Comparison of ENCODE assay signal across 14 cellular contexts in genomic region chr19:34367424-34367957, GRCh38. TPM values are rescaled to one million over a fixed set of nuclear protein-coding genes. Genes with fewer than 3 reads are reported as not detected.
A peak's percentile ranks its signal among the peaks of the same experiment; 100 is the strongest.
DNase-seq lines count a peak whose midpoint lies in the region; ATAC-seq and TF ChIP-seq lines count a peak whose summit lies in the region.
"Had no signal": no experiment of that assay in that cellular context is flagged by ENCODE, and none has a peak within 500 bp of the region (broad histone marks: within the 10 kb centered on the region; RNA-seq: fewer than 3 reads in every experiment).

No MANE protein-coding gene starts in this region.

- H3K36me3 ChIP-seq in DOHH2 (ENCODE audit: control insufficient read depth, low read length), result peaks cover 69% of the 10 kb centered on the region

- H3K79me2 ChIP-seq in DOHH2 (ENCODE audit: control insufficient read depth, low read length), result peaks cover 79% of the 10 kb centered on the region

- intact Hi-C loops in CD14-positive monocyte (cut with micrococcal nuclease) (no loop called here), sciatic nerve (cut with DNase I) (no loop called here)
- intact Hi-C loops in activated CD8-positive, alpha-beta T cell treated with anti-CD3 and anti-CD28 coated beads for 36 hours (cut with micrococcal nuclease), result no loop called here

- H3K27me3 Mint-ChIP-seq in CD14-positive monocyte (ENCODE audit: low read depth in 3 of 3), result peaks cover 0 to 2% (median 0%) of the 10 kb centered on the region in 3 donors
- H3K27me3 Mint-ChIP-seq in activated CD8-positive, alpha-beta T cell treated with anti-CD3 and anti-CD28 coated beads for 36 hours, result no peaks in the 10 kb centered on the region
- no peaks in the 10 kb centered on the region for H3K27me3 Mint-ChIP-seq in natural killer cell treated with Interleukin-12 subunit alpha and Interleukin-12 subunit beta and Interleukin-15 and Interleukin-18, amount 100 ng/mL, for 72 hours
- H3K27me3 Mint-ChIP-seq in stimulated activated naive B cell treated with anti-CD40 and anti-IgM and Interleukin-4, amounts not matched to agents 10 μg/mL and 1 μg/mL and 100 μg/mL, for 72 hours, result no peaks in the 10 kb centered on the region

- peaks cover 39 to 53% of the 10 kb centered on the region in 2 donors for H3K36me3 Mint-ChIP-seq in CD14-positive monocyte
- peaks cover 59% of the 10 kb centered on the region for H3K36me3 Mint-ChIP-seq in activated CD8-positive, alpha-beta T cell treated with anti-CD3 and anti-CD28 coated beads for 36 hours (ENCODE audit: low read depth)
- H3K36me3 Mint-ChIP-seq in natural killer cell treated with Interleukin-12 subunit alpha and Interleukin-12 subunit beta and Interleukin-15 and Interleukin-18, amount 100 ng/mL, for 72 hours, result peaks cover 17% of the 10 kb centered on the region
- peaks cover 41 to 57% of the 10 kb centered on the region in 2 donors for H3K36me3 Mint-ChIP-seq in stimulated activated naive B cell treated with anti-CD40 and anti-IgM and Interleukin-4, amounts not matched to agents 10 μg/mL and 1 μg/mL and 100 μg/mL, for 72 hours

- CTCF ChIA-PET in activated CD8-positive, alpha-beta T cell treated with anti-CD3 and anti-CD28 coated beads for 36 hours (lab: Charles Lee), result interaction anchor here (0.7 kb wide), 1 partner anchor 63 kb away, joined by 3 read pairs; no protein-coding TSS in a partner anchor

- peaks cover 5% of the 10 kb centered on the region for H3F3A ChIP-seq in DOHH2 (ENCODE audit: control insufficient read depth, insufficient read depth)

- H3K27ac ChIP-seq in DOHH2 (ENCODE audit: low read depth, low read length), result no peak overlapping the region
- H3K27ac ChIP-seq: SJSA1, upper lobe of right lung had no signal

- DNase-seq in CD14-positive monocyte (ENCODE audit: low spot score) (no peak), sciatic nerve (ENCODE audit: low spot score) (no peak)
- DNase-seq in activated CD8-positive, alpha-beta T cell treated with anti-CD3 and anti-CD28 coated beads for 36 hours, result no peak
- no peak for DNase-seq in natural killer cell treated with Interleukin-12 subunit alpha and Interleukin-12 subunit beta and Interleukin-15 and Interleukin-18, amount 100 ng/mL, for 72 hours (ENCODE audit: low spot score)
- no peak for DNase-seq in stimulated activated naive B cell treated with anti-CD40 and anti-IgM and Interleukin-4, amounts not matched to agents 10 μg/mL and 1 μg/mL and 100 μg/mL, for 72 hours
- DNase-seq: effector CD4-positive, alpha-beta T cell; left ventricle myocardium superior; NCI-H1105 treated with DMSO at 0.1 percent for 48 hours; retina; stimulated activated CD8-positive, alpha-beta memory T cell treated with anti-CD3 and anti-CD28 coated beads, Interleukin-4, amount 100 ng/mL, for 48 hours; upper lobe of right lung had no signal

- no peak for ATAC-seq in activated CD8-positive, alpha-beta T cell treated with anti-CD3 and anti-CD28 coated beads for 36 hours
- ATAC-seq in natural killer cell treated with Interleukin-12 subunit alpha and Interleukin-12 subunit beta and Interleukin-15 and Interleukin-18, amount 100 ng/mL, for 72 hours, result no peak
- no peak for ATAC-seq in stimulated activated naive B cell treated with anti-CD40 and anti-IgM and Interleukin-4, amounts not matched to agents 10 μg/mL and 1 μg/mL and 100 μg/mL, for 72 hours (replicated peaks)
- ATAC-seq in HG02885 (IDR thresholded peaks at IDR 0.05; ENCODE audit: poor library complexity, unreplicated experiment), result no peak
- ATAC-seq in sciatic nerve, result no peak
- ATAC-seq: left ventricle myocardium superior, upper lobe of right lung had no signal

- peak overlapping the region in 1 of 2 donors; percentile 11 for H3K4me3 Mint-ChIP-seq in CD14-positive monocyte
- H3K4me3 Mint-ChIP-seq in activated CD8-positive, alpha-beta T cell treated with anti-CD3 and anti-CD28 coated beads for 36 hours, result peak overlapping the region; percentile 100
- peak overlapping the region; percentile 99 for H3K4me3 Mint-ChIP-seq in natural killer cell treated with Interleukin-12 subunit alpha and Interleukin-12 subunit beta and Interleukin-15 and Interleukin-18, amount 100 ng/mL, for 72 hours
- no peak overlapping the region for H3K4me3 Mint-ChIP-seq in stimulated activated naive B cell treated with anti-CD40 and anti-IgM and Interleukin-4, amounts not matched to agents 10 μg/mL and 1 μg/mL and 100 μg/mL, for 72 hours

- H3K4me2 ChIP-seq in DOHH2 (ENCODE audit: low read length), result peak overlapping the region; percentile 88

- no peaks in the 10 kb centered on the region for H3K9me3 ChIP-seq in DOHH2 (ENCODE audit: control insufficient read depth, insufficient read depth, low read length)
- H3K9me3 ChIP-seq: upper lobe of right lung had no signal

- POLR2A ChIA-PET in activated CD8-positive, alpha-beta T cell treated with anti-CD3 and anti-CD28 coated beads for 36 hours (lab: Charles Lee), result interaction anchor here (0.7 to 9.6 kb wide), 5 partner anchors 9 to 59 kb away, joined by 3 to 151 read pairs (median 9); partner anchors contain the start of gene PDCD2L

- peaks cover 42% of the 10 kb centered on the region for H3K4me1 Mint-ChIP-seq in CD14-positive monocyte
- H3K4me1 Mint-ChIP-seq in activated CD8-positive, alpha-beta T cell treated with anti-CD3 and anti-CD28 coated beads for 36 hours (ENCODE audit: low read depth), result peaks cover 62% of the 10 kb centered on the region
- H3K4me1 Mint-ChIP-seq in natural killer cell treated with Interleukin-12 subunit alpha and Interleukin-12 subunit beta and Interleukin-15 and Interleukin-18, amount 100 ng/mL, for 72 hours (ENCODE audit: low read depth in 2 of 2), result peaks cover 26 to 35% of the 10 kb centered on the region in 2 donors
- peaks cover 23 to 54% of the 10 kb centered on the region in 2 donors for H3K4me1 Mint-ChIP-seq in stimulated activated naive B cell treated with anti-CD40 and anti-IgM and Interleukin-4, amounts not matched to agents 10 μg/mL and 1 μg/mL and 100 μg/mL, for 72 hours

- H3K9me2 ChIP-seq in DOHH2 (replicated peaks; ENCODE audit: control insufficient read depth, low read length), result no peaks in the 10 kb centered on the region

- H3K4me1 ChIP-seq in DOHH2 (ENCODE audit: control insufficient read depth, low read length), result peaks cover 34% of the 10 kb centered on the region

- peaks cover 20% of the 10 kb centered on the region; the same call in 1 of the 2 replicates for H4K20me1 ChIP-seq in DOHH2 (ENCODE audit: control insufficient read depth, insufficient read depth, low read depth, low read length)

- TF ChIP-seq CTCF in CD14-positive monocyte (IDR thresholded peaks at IDR 0.05) (no peak), DOHH2 (IDR thresholded peaks at IDR 0.05; ENCODE audit: low read depth, low read length, poor library complexity, severe bottlenecking) (no peak)
- no peak for TF ChIP-seq CTCF in activated CD8-positive, alpha-beta T cell treated with anti-CD3 and anti-CD28 coated beads for 36 hours (IDR thresholded peaks at IDR 0.05)

- no peak overlapping the region; the same call in 1 of the 2 replicates for H3K4me3 ChIP-seq in DOHH2 (ENCODE audit: low read length)
- H3K4me3 ChIP-seq: SJSA1, upper lobe of right lung had no signal

- peak overlapping the region in 6 of 7 donors; percentile 10 to 82 (median 70) for H3K27ac Mint-ChIP-seq in CD14-positive monocyte
- H3K27ac Mint-ChIP-seq in activated CD8-positive, alpha-beta T cell treated with anti-CD3 and anti-CD28 coated beads for 36 hours, result peak overlapping the region; percentile 70
- peak overlapping the region in 1 of 2 donors; percentile 72 for H3K27ac Mint-ChIP-seq in natural killer cell treated with Interleukin-12 subunit alpha and Interleukin-12 subunit beta and Interleukin-15 and Interleukin-18, amount 100 ng/mL, for 72 hours
- no peak overlapping the region for H3K27ac Mint-ChIP-seq in stimulated activated naive B cell treated with anti-CD40 and anti-IgM and Interleukin-4, amounts not matched to agents 10 μg/mL and 1 μg/mL and 100 μg/mL, for 72 hours

- no peaks in the 10 kb centered on the region for H3K9me3 Mint-ChIP-seq in CD14-positive monocyte
- no peaks in the 10 kb centered on the region for H3K9me3 Mint-ChIP-seq in activated CD8-positive, alpha-beta T cell treated with anti-CD3 and anti-CD28 coated beads for 36 hours
- no peaks in the 10 kb centered on the region for H3K9me3 Mint-ChIP-seq in natural killer cell treated with Interleukin-12 subunit alpha and Interleukin-12 subunit beta and Interleukin-15 and Interleukin-18, amount 100 ng/mL, for 72 hours
- no peaks in the 10 kb centered on the region for H3K9me3 Mint-ChIP-seq in stimulated activated naive B cell treated with anti-CD40 and anti-IgM and Interleukin-4, amounts not matched to agents 10 μg/mL and 1 μg/mL and 100 μg/mL, for 72 hours

- no peaks in the 10 kb centered on the region for H3K27me3 ChIP-seq in DOHH2 (ENCODE audit: control insufficient read depth, low read length)
- H3K27me3 ChIP-seq: SJSA1, upper lobe of right lung had no signal

RNA-seq across cellular contexts. Expression of gene GPI, which starts 2.5 kb away (rescaled TPM):
- 100 to 1,000 TPM in 1 of 2 donors, 10 to 100 TPM in 1; 81.2 to 107 TPM for polyA plus RNA-seq in CD14-positive monocyte
- total RNA-seq in activated CD8-positive, alpha-beta T cell treated with anti-CD3 and anti-CD28 coated beads for 36 hours, result 100 to 1,000 TPM; 847 to 870 TPM
- total RNA-seq in natural killer cell treated with Interleukin-12 subunit alpha and Interleukin-12 subunit beta and Interleukin-15 and Interleukin-18, amount 100 ng/mL, for 72 hours, result 100 to 1,000 TPM; 394 to 516 TPM
- total RNA-seq in sciatic nerve, result 152 TPM

RNA-seq across cellular contexts. Expression of gene PDCD2L, which starts 36.7 kb away (rescaled TPM):
- 1 to 10 TPM; 4.9 to 5.0 TPM for polyA plus RNA-seq in CD14-positive monocyte
- total RNA-seq in activated CD8-positive, alpha-beta T cell treated with anti-CD3 and anti-CD28 coated beads for 36 hours, result 10 to 100 TPM; 39.9 to 42.1 TPM
- 10 to 100 TPM; 18.2 to 28.4 TPM for total RNA-seq in natural killer cell treated with Interleukin-12 subunit alpha and Interleukin-12 subunit beta and Interleukin-15 and Interleukin-18, amount 100 ng/mL, for 72 hours
- 11.6 TPM for total RNA-seq in sciatic nerve

Comparison
In these comparisons a context has a peak if more than half of its experiments do, and no peak if none do; other contexts are left out.
1. H3K4me3 Mint-ChIP-seq: peak in activated CD8-positive, alpha-beta T cell treated with anti-CD3 and anti-CD28 coated beads for 36 hours (single experiment) and natural killer cell treated with Interleukin-12 subunit alpha and Interleukin-12 subunit beta and Interleukin-15 and Interleukin-18, amount 100 ng/mL, for 72 hours (single experiment); none in stimulated activated naive B cell treated with anti-CD40 and anti-IgM and Interleukin-4, amounts not matched to agents 10 μg/mL and 1 μg/mL and 100 μg/mL, for 72 hours (0 of 2).